In genomic region chr3:171222995-171223394, GRCh38 we compare ENCODE assay signal across 4 cellular contexts.
"Had no signal": no experiment of that assay in that cellular context is flagged by ENCODE, and none has a peak within 500 bp of the region (broad histone marks: within the 10 kb centered on the region; RNA-seq: fewer than 3 reads in every experiment).

No MANE protein-coding gene starts in this region.

- H3K9me3 Mint-ChIP-seq: HFFc6 had no signal

- DNase-seq: GOT3, H7, HFFc6, IMR-90 had no signal

- H3K27ac Mint-ChIP-seq: HFFc6 had no signal

- H3K4me3 Mint-ChIP-seq: HFFc6 had no signal
